Comparison of ENCODE assay signal across 24 cellular contexts in the genomic region with DNA sequence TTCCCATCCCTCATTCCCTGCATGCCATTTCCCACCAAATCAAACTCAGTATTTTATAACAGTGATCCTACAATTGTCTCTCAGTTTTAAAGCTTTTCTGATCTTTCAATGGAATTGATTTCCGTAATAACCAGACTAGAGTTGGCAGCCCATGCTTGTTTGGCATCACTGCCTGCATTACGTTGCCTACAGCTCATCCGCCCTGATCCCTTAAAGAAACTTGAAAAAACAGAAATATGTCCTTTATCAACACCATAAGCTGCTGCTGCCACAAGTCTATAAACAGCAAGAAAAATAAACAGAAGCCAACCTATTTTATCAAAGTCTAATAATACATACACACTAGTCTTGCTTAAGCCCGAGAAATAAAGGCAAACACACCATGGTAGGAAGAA.
DNase-seq lines count a peak whose midpoint lies in the region; ATAC-seq and TF ChIP-seq lines count a peak whose summit lies in the region.
"Had no signal": no experiment of that assay in that cellular context is flagged by ENCODE, and none has a peak within 500 bp of the region (broad histone marks: within the 10 kb centered on the region; RNA-seq: fewer than 3 reads in every experiment).

No MANE protein-coding gene starts in this region.

- TF ChIP-seq CTCF in SK-N-SH (IDR thresholded peaks at IDR 0.05) (no peak), progenitor cell of endocrine pancreas (IDR thresholded peaks at IDR 0.05; ENCODE audit: unreplicated experiment) (no peak), upper lobe of left lung (IDR thresholded peaks at IDR 0.05) (no peak)

- POLR2A ChIA-PET in SK-N-SH (lab: Yijun Ruan, JAX) = no interaction called here

- no peaks in the 10 kb centered on the region for H3K36me3 Mint-ChIP-seq in progenitor cell of endocrine pancreas (ENCODE audit: insufficient read depth)
- H3K36me3 Mint-ChIP-seq: activated naive CD8-positive, alpha-beta T cell treated with anti-CD3 and anti-CD28 coated beads, Interleukin-2, amount 10 ng/mL, durations not matched to agents 7 days and 5 days; neural progenitor cell had no signal

- H3K4me3 Mint-ChIP-seq in progenitor cell of endocrine pancreas (ENCODE audit: low read depth) = no peak overlapping the region
- H3K4me3 Mint-ChIP-seq: activated naive CD8-positive, alpha-beta T cell treated with anti-CD3 and anti-CD28 coated beads, Interleukin-2, amount 10 ng/mL, durations not matched to agents 7 days and 5 days; neural progenitor cell had no signal

- H3K9ac ChIP-seq in SK-N-SH (no peak overlapping the region), adipocyte (ENCODE audit: low read length) (no peak overlapping the region)
- H3K9ac ChIP-seq: BLaER1, neural progenitor cell had no signal

- WGBS in SK-N-SH (ENCODE audit: low lambda C conversion rate) = 23% methylated on average over 4 of the region's 4 CpGs
- 70 to 75% methylated on average over 4 of the region's 4 CpGs for WGBS in upper lobe of left lung, 2 donors

- CTCF ChIA-PET in SK-N-SH (lab: Yijun Ruan, JAX) = interaction anchor here (1.0 to 1.7 kb wide), 2 partner anchors 14 to 16 kb away, joined by 3 to 4 read pairs; no protein-coding TSS in a partner anchor

- TF ChIP-seq POLR2A in upper lobe of left lung (IDR thresholded peaks at IDR 0.05) = no peak

- ATAC-seq in SK-N-SH treated with all-trans-retinoic acid at 6 μM for 48 hours (no peak), upper lobe of left lung (ENCODE audit: low FRiP score in 2 of 2) (no peak)

- peaks cover 2% of the 10 kb centered on the region for H3K4me1 Mint-ChIP-seq in progenitor cell of endocrine pancreas (ENCODE audit: low read depth)
- H3K4me1 Mint-ChIP-seq: activated naive CD8-positive, alpha-beta T cell treated with anti-CD3 and anti-CD28 coated beads, Interleukin-2, amount 10 ng/mL, durations not matched to agents 7 days and 5 days had no signal

- H3K4me2 ChIP-seq in SK-N-SH = peak overlapping the region; percentile 69; the same call in 1 of the 2 replicates
- H3K4me2 ChIP-seq: BLaER1, neural progenitor cell had no signal

- H3K79me2 ChIP-seq in SK-N-SH (ENCODE audit: insufficient read depth) = no peaks in the 10 kb centered on the region

- no peak overlapping the region for H3K27ac Mint-ChIP-seq in progenitor cell of endocrine pancreas
- H3K27ac Mint-ChIP-seq: activated naive CD8-positive, alpha-beta T cell treated with anti-CD3 and anti-CD28 coated beads, Interleukin-2, amount 10 ng/mL, durations not matched to agents 7 days and 5 days; neural progenitor cell had no signal

- DNase-seq in SK-N-SH (no peak), adipocyte (ENCODE audit: low read depth) (peak; percentile 33), fibroblast of the conjunctiva (ENCODE audit: low read depth) (peak; percentile 17), LoVo (ENCODE audit: low spot score) (no peak), progenitor cell of endocrine pancreas (ENCODE audit: low spot score, unreplicated experiment) (no peak), upper lobe of left lung (no peak), NCI-H69 (lab: John Stamatoyannopoulos, UW) (no peak)
- DNase-seq: activated CD8-positive, alpha-beta memory T cell treated with anti-CD3 and anti-CD28 coated beads, Interleukin-2, amount 50 U/mL, for 48 hours; activated naive CD8-positive, alpha-beta T cell treated with anti-CD3 and anti-CD28 coated beads, Interleukin-2, amount 10 ng/mL, durations not matched to agents 7 days and 5 days; Calu3; foreskin melanocyte; GOT3; hippocampal formation; NCI-H1436 treated with DMSO at 0.1 percent for 48 hours; NCI-H524; small intestine; stimulated activated naive CD4-positive, alpha-beta T cell treated with Interleukin-2 at 50 U/mL for 16 hours had no signal

- peaks cover 9% of the 10 kb centered on the region for H3F3A ChIP-seq in SK-N-SH (replicated peaks; ENCODE audit: insufficient read depth)

- H3K4me1 ChIP-seq in SK-N-SH (ENCODE audit: control insufficient read depth in 1 of 2, insufficient read depth in 2 of 2, low read depth in 1 of 2, low read length in 1 of 2) (peaks cover 0 to 4% of the 10 kb centered on the region in 2 experiments; a peak in 1 of 4 replicates), adipocyte (ENCODE audit: control insufficient read depth, insufficient read depth, low read length) (peaks cover 15% of the 10 kb centered on the region), upper lobe of left lung (no peaks in the 10 kb centered on the region)
- H3K4me1 ChIP-seq: BLaER1, neural progenitor cell had no signal

- no peaks in the 10 kb centered on the region for H3K36me3 ChIP-seq in SK-N-SH (replicated peaks in 1 of 2; ENCODE audit: control insufficient read depth in 1 of 2, insufficient read depth in 2 of 2, low read length in 1 of 2)
- H3K36me3 ChIP-seq in adipocyte (ENCODE audit: control insufficient read depth, insufficient read depth, low read length, severe bottlenecking) = no peaks in the 10 kb centered on the region
- H3K36me3 ChIP-seq in upper lobe of left lung = no peaks in the 10 kb centered on the region
- H3K36me3 ChIP-seq: BLaER1, neural progenitor cell had no signal

- H3K9me3 Mint-ChIP-seq in progenitor cell of endocrine pancreas (ENCODE audit: low read depth) = no peaks in the 10 kb centered on the region
- H3K9me3 Mint-ChIP-seq: activated naive CD8-positive, alpha-beta T cell treated with anti-CD3 and anti-CD28 coated beads, Interleukin-2, amount 10 ng/mL, durations not matched to agents 7 days and 5 days; neural progenitor cell had no signal

- no peaks in the 10 kb centered on the region for H3K9me3 ChIP-seq in SK-N-SH
- H3K9me3 ChIP-seq in adipocyte (ENCODE audit: control insufficient read depth, low read length) = no peaks in the 10 kb centered on the region
- H3K9me3 ChIP-seq in upper lobe of left lung = no peaks in the 10 kb centered on the region
- H3K9me3 ChIP-seq: BLaER1 had no signal

- TF ChIP-seq EP300 in SK-N-SH (IDR thresholded peaks at IDR 0.05; ENCODE audit: borderline replicate concordance in 1 of 2, low read depth in 1 of 2, low read length in 1 of 2) (no peak), upper lobe of left lung (IDR thresholded peaks at IDR 0.05) (no peak)

- peaks cover 8% of the 10 kb centered on the region for H3K27me3 Mint-ChIP-seq in progenitor cell of endocrine pancreas

- peak overlapping the region in 1 of 2 experiments; percentile 81; a peak in 2 of 4 replicates for H3K27ac ChIP-seq in SK-N-SH (ENCODE audit: low read depth in 2 of 2, low read length in 1 of 2)
- H3K27ac ChIP-seq in upper lobe of left lung = no peak overlapping the region
- H3K27ac ChIP-seq: 22Rv1, BLaER1, coronary artery, neural progenitor cell, SK-N-MC, VCaP had no signal

- no peaks in the 10 kb centered on the region for H3K9me2 ChIP-seq in SK-N-SH

- peak overlapping the region in 1 of 2 experiments; percentile 52; a peak in 1 of 4 replicates for H3K4me3 ChIP-seq in SK-N-SH (ENCODE audit: low read depth in 2 of 2, low read length in 1 of 2)
- H3K4me3 ChIP-seq in adipocyte (ENCODE audit: low read length) = peak overlapping the region; percentile 30
- no peak overlapping the region for H3K4me3 ChIP-seq in upper lobe of left lung
- H3K4me3 ChIP-seq: BLaER1, coronary artery, neural progenitor cell, SK-N-MC had no signal

- H4K20me1 ChIP-seq in SK-N-SH (ENCODE audit: insufficient read depth) = no peaks in the 10 kb centered on the region
- H4K20me1 ChIP-seq: BLaER1 had no signal

- no peak for TF ChIP-seq RAD21 in SK-N-SH (IDR thresholded peaks at IDR 0.05; ENCODE audit: low read length)

- H3K27me3 ChIP-seq in SK-N-SH (ENCODE audit: insufficient read depth) = no peaks in the 10 kb centered on the region
- H3K27me3 ChIP-seq in adipocyte (replicated peaks; ENCODE audit: control insufficient read depth, insufficient read depth, low read length) = no peaks in the 10 kb centered on the region
- H3K27me3 ChIP-seq in upper lobe of left lung = no peaks in the 10 kb centered on the region
- H3K27me3 ChIP-seq: BLaER1, neural progenitor cell had no signal

- H2AFZ ChIP-seq in SK-N-SH (ENCODE audit: low read depth) = peak overlapping the region; percentile 55
- H2AFZ ChIP-seq: neural progenitor cell had no signal

TF ChIP-seq in SK-N-SH, 30 proteins besides CTCF, POLR2A, EP300 and RAD21 (continues in another document):
- no peak for TF ChIP-seq TEAD4 (IDR thresholded peaks at IDR 0.05; ENCODE audit: borderline replicate concordance, insufficient read depth)
- TF ChIP-seq RXRA (IDR thresholded peaks at IDR 0.05; ENCODE audit: borderline replicate concordance, low read depth) = no peak
- TF ChIP-seq SMC3 (IDR thresholded peaks at IDR 0.05; ENCODE audit: low read depth, low read length) = no peak
- no peak for TF ChIP-seq GATA2 (CRISPR knock-in tag; IDR thresholded peaks at IDR 0.05)
- no peak for TF ChIP-seq NRF1 (IDR thresholded peaks at IDR 0.05; ENCODE audit: low read depth, low read length)
- no peak for TF ChIP-seq RFX5 (IDR thresholded peaks at IDR 0.05; ENCODE audit: low read length)
- no peak for TF ChIP-seq ELF1 (IDR thresholded peaks at IDR 0.05)
- no peak for TF ChIP-seq TAF1 (IDR thresholded peaks at IDR 0.05; ENCODE audit: borderline replicate concordance, low read depth, low read length)
- TF ChIP-seq YY1 (IDR thresholded peaks at IDR 0.05; ENCODE audit: low read depth) = no peak

TF ChIP-seq in SK-N-SH treated with all-trans-retinoic acid at 6 μM for 48 hours, 23 proteins besides CTCF, POLR2A, EP300 and RAD21 (continues in another document):
- TF ChIP-seq ZFP3 (CRISPR knock-in tag; IDR thresholded peaks at IDR 0.05) (no peak), ZC3H10 (CRISPR knock-in tag; IDR thresholded peaks at IDR 0.05) (no peak), ZNF8 (CRISPR knock-in tag; IDR thresholded peaks at IDR 0.05) (no peak), SNAI2 (CRISPR knock-in tag; IDR thresholded peaks at IDR 0.05) (no peak), BACH2 (CRISPR knock-in tag; IDR thresholded peaks at IDR 0.05; ENCODE audit: borderline replicate concordance) (no peak), ZFP30 (CRISPR knock-in tag; IDR thresholded peaks at IDR 0.05) (no peak), TCF4 (CRISPR knock-in tag; IDR thresholded peaks at IDR 0.05; ENCODE audit: borderline replicate concordance) (no peak)
- TF ChIP-seq, protein P1, sequence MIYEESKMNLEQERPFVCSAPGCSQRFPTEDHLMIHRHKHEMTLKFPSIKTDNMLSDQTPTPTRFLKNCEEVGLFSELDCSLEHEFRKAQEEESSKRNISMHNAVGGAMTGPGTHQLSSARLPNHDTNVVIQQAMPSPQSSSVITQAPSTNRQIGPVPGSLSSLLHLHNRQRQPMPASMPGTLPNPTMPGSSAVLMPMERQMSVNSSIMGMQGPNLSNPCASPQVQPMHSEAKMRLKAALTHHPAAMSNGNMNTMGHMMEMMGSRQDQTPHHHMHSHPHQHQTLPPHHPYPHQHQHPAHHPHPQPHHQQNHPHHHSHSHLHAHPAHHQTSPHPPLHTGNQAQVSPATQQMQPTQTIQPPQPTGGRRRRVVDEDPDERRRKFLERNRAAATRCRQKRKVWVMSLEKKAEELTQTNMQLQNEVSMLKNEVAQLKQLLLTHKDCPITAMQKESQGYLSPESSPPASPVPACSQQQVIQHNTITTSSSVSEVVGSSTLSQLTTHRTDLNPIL (CRISPR knock-in tag; IDR thresholded peaks at IDR 0.05; ENCODE audit: low read depth) = no peak

Comparison
In these comparisons a context has a peak if more than half of its experiments do, and no peak if none do; other contexts are left out.
1. DNase-seq: peak in adipocyte (single experiment) and fibroblast of the conjunctiva (single experiment); none in SK-N-SH (single experiment), LoVo (single experiment), progenitor cell of endocrine pancreas (single experiment), upper lobe of left lung (0 of 2) and NCI-H69 (single experiment).